9 cellular contexts compared by ENCODE assay signal in the genomic region with DNA sequence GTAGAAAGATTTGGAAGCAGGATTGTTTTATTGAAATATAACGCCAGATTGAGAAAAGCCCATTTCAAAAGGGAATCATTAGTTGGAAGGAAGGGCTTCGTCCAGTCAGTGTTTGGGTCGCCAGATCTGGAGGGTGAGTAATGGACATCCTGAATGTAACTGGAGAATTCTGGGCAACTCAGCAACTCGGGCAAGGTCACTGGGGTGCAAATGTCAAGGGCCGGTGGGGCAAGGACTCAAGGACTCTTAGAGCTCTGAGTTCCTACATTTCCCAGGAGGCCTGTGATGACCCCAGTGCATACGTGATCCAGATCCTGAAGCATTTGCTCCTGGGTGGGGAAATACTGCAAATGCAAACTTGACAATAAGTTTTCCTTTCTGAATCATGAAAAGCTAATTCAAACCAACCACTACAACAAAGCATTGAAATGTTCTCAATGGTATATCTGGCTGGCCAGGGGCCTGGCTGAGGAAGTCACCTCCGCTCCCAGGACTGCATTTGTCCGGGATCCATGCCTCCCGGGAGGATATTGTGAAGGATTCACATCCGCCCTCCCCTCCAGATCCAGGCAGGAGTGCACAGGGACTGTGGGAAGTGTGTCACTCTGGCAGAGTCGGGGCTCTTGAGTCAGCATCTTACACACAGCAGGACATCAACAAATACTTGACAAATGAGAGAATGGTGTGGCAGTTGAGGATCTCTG.
DNase-seq lines count a peak whose midpoint lies in the region; ATAC-seq and TF ChIP-seq lines count a peak whose summit lies in the region.
"Had no signal": no experiment of that assay in that cellular context is flagged by ENCODE, and none has a peak within 500 bp of the region (broad histone marks: within the 10 kb centered on the region; RNA-seq: fewer than 3 reads in every experiment).

No MANE protein-coding gene starts in this region.

- peak; percentile 13 for ATAC-seq in left lung
- ATAC-seq: natural killer cell had no signal

- H3K27ac ChIP-seq in left lung (no peak overlapping the region), thyroid gland (no peak overlapping the region)

- intact Hi-C loops in left lung (cut with DNase I) (no loop called here), thyroid gland (cut with DNase I) (no loop called here)

- peaks cover 7% of the 10 kb centered on the region for H3K36me3 Mint-ChIP-seq in chondrocyte (ENCODE audit: low read depth)
- H3K36me3 Mint-ChIP-seq: natural killer cell had no signal

- no peaks in the 10 kb centered on the region for H3K36me3 ChIP-seq in left lung
- H3K36me3 ChIP-seq in thyroid gland: no peaks in the 10 kb centered on the region

- TF ChIP-seq POLR2A in thyroid gland (IDR thresholded peaks at IDR 0.05): no peak

- whole genome bisulfite sequencing in thyroid gland, 2 donors: 53 to 65% methylated on average over 10 to 11 of the region's 11 CpGs

- H3K4me1 ChIP-seq in left lung: peaks cover 0 to 8% of the 10 kb centered on the region in 2 donors
- peaks cover 0 to 7% of the 10 kb centered on the region in 2 donors for H3K4me1 ChIP-seq in thyroid gland

- in situ Hi-C loops in G401 (cut with HindIII; ENCODE audit: low sequenced_read_pairs): no loop called here

- H3K9me3 ChIP-seq in left lung (no peaks in the 10 kb centered on the region), thyroid gland (no peaks in the 10 kb centered on the region)

- peaks cover 65% of the 10 kb centered on the region for H3K4me1 Mint-ChIP-seq in chondrocyte (ENCODE audit: low read depth)
- H3K4me1 Mint-ChIP-seq: natural killer cell had no signal

- TF ChIP-seq CTCF in chondrocyte (IDR thresholded peaks at IDR 0.05) (no peak), left lung (IDR thresholded peaks at IDR 0.05) (no peak), thyroid gland (IDR thresholded peaks at IDR 0.05) (no peak)

- peaks cover 3% of the 10 kb centered on the region for H3K9me3 Mint-ChIP-seq in chondrocyte (ENCODE audit: low read depth)
- H3K9me3 Mint-ChIP-seq: natural killer cell had no signal

- DNase-seq in HT1080 (ENCODE audit: low read depth) (peak; percentile 90), chondrocyte (ENCODE audit: low spot score) (no peak), left lung (no peak), thyroid gland (peak; percentile 9 to 10), G401 (ENCODE audit: low spot score) (no peak), NCI-H187 treated with DMSO at 0.1 percent for 48 hours (lab: John Stamatoyannopoulos, UW) (no peak), NCI-H2081 (lab: John Stamatoyannopoulos, UW) (no peak)
- DNase-seq: activated gamma-delta T cell, natural killer cell had no signal

- H3K4me3 ChIP-seq in left lung (no peak overlapping the region), thyroid gland (replicated peaks in 1 of 3) (no peak overlapping the region)

- peak overlapping the region; percentile 98 for H3K27ac Mint-ChIP-seq in chondrocyte (ENCODE audit: unreplicated experiment)
- H3K27ac Mint-ChIP-seq: natural killer cell had no signal

- H3K4me3 Mint-ChIP-seq in chondrocyte (ENCODE audit: unreplicated experiment): no peak overlapping the region
- H3K4me3 Mint-ChIP-seq: natural killer cell had no signal

- no peaks in the 10 kb centered on the region for H3K27me3 Mint-ChIP-seq in chondrocyte (ENCODE audit: low read depth)

- H3K27me3 ChIP-seq in left lung (peaks cover 0 to 14% of the 10 kb centered on the region in 2 donors), thyroid gland (no peaks in the 10 kb centered on the region)

Comparison
In these comparisons a context has a peak if more than half of its experiments do, and no peak if none do; other contexts are left out.
1. DNase-seq: peak in HT1080 (single experiment) and thyroid gland (2 of 2); none in chondrocyte (single experiment), left lung (0 of 2), G401 (single experiment), NCI-H187 treated with DMSO at 0.1 percent for 48 hours (single experiment) and NCI-H2081 (0 of 2).